Comparison of ENCODE assay signal across 9 cellular contexts in the genomic region with DNA sequence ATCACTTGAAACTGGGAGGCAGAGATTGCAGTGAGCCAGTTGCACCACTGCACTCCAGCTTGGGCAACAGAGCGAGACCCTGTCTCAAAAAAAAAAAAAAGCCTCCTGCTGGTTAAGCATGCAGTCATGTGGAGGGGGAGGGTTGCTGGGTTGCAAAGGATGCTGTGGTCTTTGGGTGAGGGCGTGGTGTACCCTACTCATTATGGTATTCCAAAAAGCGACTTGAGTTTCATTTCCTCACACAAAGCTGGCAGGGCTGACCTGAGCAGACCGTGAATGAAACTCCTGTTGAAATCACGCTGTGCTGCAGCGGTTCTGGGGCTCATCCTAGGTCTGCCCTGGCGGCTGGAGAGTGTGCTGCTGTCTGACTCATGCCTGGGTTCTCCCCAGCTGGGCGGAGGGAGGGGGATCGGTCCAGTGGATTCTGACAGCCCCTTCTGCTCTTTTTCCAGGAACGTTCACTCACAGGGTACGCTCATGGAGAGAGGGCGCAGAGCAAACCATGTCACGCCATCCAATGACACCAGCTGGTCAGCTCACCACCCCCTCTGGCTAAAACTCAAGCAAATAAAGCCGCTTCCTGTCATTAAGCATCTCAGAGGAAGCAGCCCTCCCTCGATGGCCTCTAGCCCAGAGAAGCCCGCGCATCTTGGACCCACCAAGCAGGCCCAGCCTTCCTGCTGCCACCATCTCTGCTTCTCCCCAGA.
DNase-seq lines count a peak whose midpoint lies in the region; ATAC-seq and TF ChIP-seq lines count a peak whose summit lies in the region.
"Had no signal": no experiment of that assay in that cellular context is flagged by ENCODE, and none has a peak within 500 bp of the region (broad histone marks: within the 10 kb centered on the region; RNA-seq: fewer than 3 reads in every experiment).

No MANE protein-coding gene starts in this region.

- H3K4me1 Mint-ChIP-seq in glutamatergic neuron (ENCODE audit: low read depth, unreplicated experiment): peaks cover 34% of the 10 kb centered on the region

- peak; percentile 13 for TF ChIP-seq CTCF in glutamatergic neuron (IDR thresholded peaks at IDR 0.05; ENCODE audit: partially characterized antibody, unreplicated experiment)

- H3K4me3 Mint-ChIP-seq in glutamatergic neuron (ENCODE audit: unreplicated experiment): no peak overlapping the region

- H3K9me3 Mint-ChIP-seq in glutamatergic neuron (ENCODE audit: unreplicated experiment): peaks cover 4% of the 10 kb centered on the region

- H3K36me3 Mint-ChIP-seq in glutamatergic neuron (ENCODE audit: unreplicated experiment): no peaks in the 10 kb centered on the region

- H3K27ac Mint-ChIP-seq in glutamatergic neuron (ENCODE audit: unreplicated experiment): no peak overlapping the region

- DNase-seq in NCI-H510A treated with DMSO at 0.1 percent for 48 hours (lab: John Stamatoyannopoulos, UW): peak; percentile 6
- no peak for DNase-seq in NCI-H510A (lab: John Stamatoyannopoulos, UW)
- DNase-seq in NCI-H446 treated with DMSO at 0.1 percent for 48 hours (lab: John Stamatoyannopoulos, UW): peak; percentile 85
- peak; percentile 20 for DNase-seq in activated CD8-positive, alpha-beta memory T cell treated with anti-CD3 and anti-CD28 coated beads, Interleukin-2, amount 50 U/mL, for 24 hours (ENCODE audit: extremely low read depth)
- no peak for DNase-seq in glutamatergic neuron
- DNase-seq in stimulated activated CD4-positive, alpha-beta T cell treated with anti-CD3 and anti-CD28 coated beads, Interleukin-15, amount 100 ng/mL, for 24 hours: peak; percentile 72
- DNase-seq in cortex of kidney (lab: John Stamatoyannopoulos, UW): no peak

- peaks cover 3% of the 10 kb centered on the region for H3K27me3 Mint-ChIP-seq in glutamatergic neuron (ENCODE audit: unreplicated experiment)

- ATAC-seq in HG02885 (IDR thresholded peaks at IDR 0.05; ENCODE audit: poor library complexity, unreplicated experiment): peak; percentile 91
- ATAC-seq: A549 had no signal

Comparison
In these comparisons a context has a peak if more than half of its experiments do, and no peak if none do; other contexts are left out.
1. DNase-seq: peak in NCI-H510A treated with DMSO at 0.1 percent for 48 hours (single experiment), NCI-H446 treated with DMSO at 0.1 percent for 48 hours (single experiment), activated CD8-positive, alpha-beta memory T cell treated with anti-CD3 and anti-CD28 coated beads, Interleukin-2, amount 50 U/mL, for 24 hours (single experiment) and stimulated activated CD4-positive, alpha-beta T cell treated with anti-CD3 and anti-CD28 coated beads, Interleukin-15, amount 100 ng/mL, for 24 hours (single experiment); none in NCI-H510A (single experiment), glutamatergic neuron (single experiment) and cortex of kidney (single experiment).